Comparison of ENCODE assay signal across 12 cellular contexts in genomic region chr7:41107938-41108448, GRCh38.
A peak's percentile ranks its signal among the peaks of the same experiment; 100 is the strongest.
DNase-seq lines count a peak whose midpoint lies in the region; ATAC-seq and FAIRE-seq lines count a peak whose summit lies in the region.
"Had no signal": no experiment of that assay in that cellular context is flagged by ENCODE, and none has a peak within 500 bp of the region (broad histone marks: within the 10 kb centered on the region; RNA-seq: fewer than 3 reads in every experiment).

No MANE protein-coding gene starts in this region.

- peak; percentile 43 for ATAC-seq in HG02610 (IDR thresholded peaks at IDR 0.05; ENCODE audit: unreplicated experiment)

- no peak for FAIRE-seq in RCC 7860 (lab: Jason Lieb, UNC)

- peak; percentile 88 for DNase-seq in COLO829 (ENCODE audit: low spot score)
- peak; percentile 86 for DNase-seq in RCC 7860 (ENCODE audit: low spot score)
- peak; percentile 16 for DNase-seq in foreskin melanocyte
- DNase-seq in mesenteric fat pad (ENCODE audit: low spot score): no peak
- DNase-seq in activated CD4-positive, alpha-beta T cell treated with anti-CD3 and anti-CD28 coated beads, Interleukin-2, amount 50 U/mL, for 4 hours: no peak
- no peak for DNase-seq in NCI-H82 (lab: John Stamatoyannopoulos, UW)
- no peak for DNase-seq in NCI-H1092 treated with DMSO at 0.1 percent for 48 hours (lab: John Stamatoyannopoulos, UW)
- DNase-seq: left cardiac atrium; NCI-H2081; Right ventricle myocardium superior; stimulated activated CD4-positive, alpha-beta T cell treated with anti-CD3 and anti-CD28 coated beads, Interleukin-2, amount 100 ng/mL, for 24 hours had no signal

Comparison
In these comparisons a context has a peak if more than half of its experiments do, and no peak if none do; other contexts are left out.
1. DNase-seq: peak in COLO829 (single experiment), RCC 7860 (single experiment) and foreskin melanocyte (single experiment); none in mesenteric fat pad (single experiment), activated CD4-positive, alpha-beta T cell treated with anti-CD3 and anti-CD28 coated beads, Interleukin-2, amount 50 U/mL, for 4 hours (0 of 2), NCI-H82 (single experiment) and NCI-H1092 treated with DMSO at 0.1 percent for 48 hours (single experiment).